In genomic region chr1:44842763-44843655, GRCh38 we compare ENCODE assay signal across 8 cellular contexts. TPM values are rescaled to one million over a fixed set of nuclear protein-coding genes. Genes with fewer than 3 reads are reported as not detected.
DNase-seq lines count a peak whose midpoint lies in the region; TF ChIP-seq lines count a peak whose summit lies in the region.

TSS of gene PTCH2 (minus strand) at chr1:44843253. CDS start at chr1:44842932, 321 bp downstream.

- no peak for TF ChIP-seq CTCF in choroid plexus epithelial cell (conservative IDR thresholded peaks at IDR 0.05; ENCODE audit: low read depth, low read length)

- H3K9me3 Mint-ChIP-seq in activated T-helper 2 cell treated with anti-CD3 and anti-CD28 coated beads, Interferon-gamma antibody, Interleukin-2, Interleukin-4, amounts not matched to agents 10 μg/mL and 5 μg/mL and 100 μg/mL, durations not matched to agents 14 hours and 24 hours and 36 hours = no peaks in the 10 kb centered on the region

- no peaks in the 10 kb centered on the region for H3K36me3 ChIP-seq in HUES6 (ENCODE audit: control insufficient read depth, insufficient read depth, low read length)

- no peaks in the 10 kb centered on the region; the same call in 1 of the 2 replicates for H3K4me1 ChIP-seq in HUES6 (ENCODE audit: control insufficient read depth, insufficient read depth, low read length)

- H3K4me3 ChIP-seq in HUES6 (ENCODE audit: low read depth, low read length) = peak within 1 kb of the TSS; percentile 68
- H3K4me3 ChIP-seq in choroid plexus epithelial cell (ENCODE audit: low read depth, low read length) = peak within 1 kb of the TSS; percentile 64

- intact Hi-C loops in activated T-helper 2 cell treated with anti-CD3 and anti-CD28 coated beads, Interferon-gamma antibody, Interleukin-2, Interleukin-4, amounts not matched to agents 10 μg/mL and 5 μg/mL and 100 μg/mL, durations not matched to agents 14 hours and 24 hours and 36 hours (cut with micrococcal nuclease) = no loop called here

- no peak within 1 kb of the TSS for H3K27ac ChIP-seq in HUES6 (ENCODE audit: low read depth, low read length)

- peaks cover 12% of the 10 kb centered on the region for H3K36me3 Mint-ChIP-seq in activated T-helper 2 cell treated with anti-CD3 and anti-CD28 coated beads, Interferon-gamma antibody, Interleukin-2, Interleukin-4, amounts not matched to agents 10 μg/mL and 5 μg/mL and 100 μg/mL, durations not matched to agents 14 hours and 24 hours and 36 hours (ENCODE audit: low read depth)

- H3K9ac ChIP-seq in HUES6 (ENCODE audit: low read length) = peak within 1 kb of the TSS; percentile 43

- DNase-seq in D341Med (ENCODE audit: low spot score) (peak; percentile 97), SHP77 treated with DMSO at 0.1 percent for 48 hours (lab: John Stamatoyannopoulos, UW) (peak; percentile 44), choroid plexus epithelial cell (ENCODE audit: low read depth) (peak; percentile 67), islet precursor cell (peak; percentile 95)
- DNase-seq in stimulated activated CD8-positive, alpha-beta memory T cell treated with anti-CD3 and anti-CD28 coated beads, Interleukin-2, amount 100 ng/mL, for 48 hours (ENCODE audit: low read depth in 2 of 2) = peak; percentile 23 to 30
- no peak for DNase-seq in activated CD4-positive, alpha-beta T cell treated with anti-CD3 and anti-CD28 coated beads for 48 hours
- DNase-seq in activated T-helper 2 cell treated with anti-CD3 and anti-CD28 coated beads, Interferon-gamma antibody, Interleukin-2, Interleukin-4, amounts not matched to agents 10 μg/mL and 5 μg/mL and 100 μg/mL, durations not matched to agents 14 hours and 24 hours and 36 hours (ENCODE audit: low spot score) = no peak

- no peak within 1 kb of the TSS for H3K27ac Mint-ChIP-seq in activated T-helper 2 cell treated with anti-CD3 and anti-CD28 coated beads, Interferon-gamma antibody, Interleukin-2, Interleukin-4, amounts not matched to agents 10 μg/mL and 5 μg/mL and 100 μg/mL, durations not matched to agents 14 hours and 24 hours and 36 hours

- H3K27me3 Mint-ChIP-seq in activated T-helper 2 cell treated with anti-CD3 and anti-CD28 coated beads, Interferon-gamma antibody, Interleukin-2, Interleukin-4, amounts not matched to agents 10 μg/mL and 5 μg/mL and 100 μg/mL, durations not matched to agents 14 hours and 24 hours and 36 hours (ENCODE audit: low read depth) = peaks cover 26% of the 10 kb centered on the region

- no peaks in the 10 kb centered on the region for H3K4me1 Mint-ChIP-seq in activated T-helper 2 cell treated with anti-CD3 and anti-CD28 coated beads, Interferon-gamma antibody, Interleukin-2, Interleukin-4, amounts not matched to agents 10 μg/mL and 5 μg/mL and 100 μg/mL, durations not matched to agents 14 hours and 24 hours and 36 hours (ENCODE audit: low read depth)

- no peaks in the 10 kb centered on the region for H3K9me3 ChIP-seq in HUES6 (ENCODE audit: control insufficient read depth, insufficient read depth, low read depth, low read length)

- peaks cover 12% of the 10 kb centered on the region for H3K27me3 ChIP-seq in HUES6 (ENCODE audit: control insufficient read depth, insufficient read depth, low read length)

- H3K4me3 Mint-ChIP-seq in activated T-helper 2 cell treated with anti-CD3 and anti-CD28 coated beads, Interferon-gamma antibody, Interleukin-2, Interleukin-4, amounts not matched to agents 10 μg/mL and 5 μg/mL and 100 μg/mL, durations not matched to agents 14 hours and 24 hours and 36 hours (ENCODE audit: low read depth) = no peak within 1 kb of the TSS

RNA-seq across cellular contexts. Expression of gene PTCH2, which starts in this region (rescaled TPM):
- total RNA-seq in activated T-helper 2 cell treated with anti-CD3 and anti-CD28 coated beads, Interferon-gamma antibody, Interleukin-2, Interleukin-4, amounts not matched to agents 10 μg/mL and 5 μg/mL and 100 μg/mL, durations not matched to agents 14 hours and 24 hours and 36 hours = 0.59 and 0.74 TPM in 2 replicates

Comparison
In these comparisons a context has a peak if more than half of its experiments do, and no peak if none do; other contexts are left out.
1. DNase-seq: peak in D341Med (single experiment), SHP77 treated with DMSO at 0.1 percent for 48 hours (single experiment), choroid plexus epithelial cell (single experiment), islet precursor cell (single experiment) and stimulated activated CD8-positive, alpha-beta memory T cell treated with anti-CD3 and anti-CD28 coated beads, Interleukin-2, amount 100 ng/mL, for 48 hours (2 of 2); none in activated CD4-positive, alpha-beta T cell treated with anti-CD3 and anti-CD28 coated beads for 48 hours (single experiment) and activated T-helper 2 cell treated with anti-CD3 and anti-CD28 coated beads, Interferon-gamma antibody, Interleukin-2, Interleukin-4, amounts not matched to agents 10 μg/mL and 5 μg/mL and 100 μg/mL, durations not matched to agents 14 hours and 24 hours and 36 hours (single experiment).